Comparison of ENCODE assay signal across 1 cellular context in the genomic region with DNA sequence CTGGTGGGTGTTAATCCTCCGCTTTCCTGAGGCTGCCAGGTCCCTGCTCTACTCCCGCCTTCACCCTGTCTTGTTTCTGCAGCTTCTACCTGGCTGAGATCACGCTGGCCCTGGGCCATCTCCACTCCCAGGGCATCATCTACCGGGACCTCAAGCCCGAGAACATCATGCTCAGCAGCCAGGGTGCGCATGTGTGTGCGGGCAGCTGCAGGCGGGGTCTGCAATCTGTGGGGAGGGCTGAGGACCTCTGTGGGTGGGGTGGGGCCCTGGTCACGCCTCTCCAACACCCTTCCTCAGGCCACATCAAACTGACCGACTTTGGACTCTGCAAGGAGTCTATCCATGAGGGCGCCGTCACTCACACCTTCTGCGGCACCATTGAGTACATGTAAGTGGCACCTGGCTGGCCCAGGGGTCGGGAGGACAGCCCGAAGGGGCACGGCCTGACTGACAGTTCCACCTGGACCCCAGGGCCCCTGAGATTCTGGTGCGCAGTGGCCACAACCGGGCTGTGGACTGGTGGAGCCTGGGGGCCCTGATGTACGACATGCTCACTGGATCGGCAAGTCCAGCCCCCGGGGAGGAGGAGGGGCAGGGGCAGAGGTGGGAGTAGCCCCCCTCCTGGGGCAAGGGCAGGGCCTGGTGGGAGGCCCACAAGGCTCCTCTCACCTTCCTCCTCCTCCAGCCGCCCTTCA.
TF ChIP-seq lines count a peak whose summit lies in the region.

No MANE protein-coding gene starts in this region.

TF ChIP-seq in SK-N-SH, 30 proteins besides CTCF, POLR2A, EP300 and RAD21 (continued from another document):
- TF ChIP-seq REST (IDR thresholded peaks at IDR 0.05; ENCODE audit: low read depth, low read length): no peak
